18 cellular contexts compared by ENCODE assay signal in genomic region chr6:124999105-124999764, GRCh38. TPM values are rescaled to one million over a fixed set of nuclear protein-coding genes. Genes with fewer than 3 reads are reported as not detected.
DNase-seq lines count a peak whose midpoint lies in the region; ATAC-seq, FAIRE-seq and TF ChIP-seq lines count a peak whose summit lies in the region.
"Had no signal": no experiment of that assay in that cellular context is flagged by ENCODE, and none has a peak within 500 bp of the region (broad histone marks: within the 10 kb centered on the region; RNA-seq: fewer than 3 reads in every experiment).

No MANE protein-coding gene starts in this region.

- H3K27me3 ChIP-seq in body of pancreas, result no peaks in the 10 kb centered on the region
- H3K27me3 ChIP-seq: hepatocyte, suprapubic skin had no signal

- POLR2A ChIA-PET in activated CD4-positive, alpha-beta memory T cell treated with anti-CD3 and anti-CD28 coated beads for 36 hours (lab: Charles Lee), result no interaction called here

- TF ChIP-seq POLR2A in body of pancreas (IDR thresholded peaks at IDR 0.05), result no peak
- TF ChIP-seq POLR2A in GM12891 (IDR thresholded peaks at IDR 0.05; ENCODE audit: low read depth, low read length), result no peak

- 9 to 11% methylated on average over 2 of the region's 2 CpGs for WGBS in body of pancreas, 2 donors

- no peaks in the 10 kb centered on the region for H3K4me1 Mint-ChIP-seq in activated CD4-positive, alpha-beta memory T cell treated with anti-CD3 and anti-CD28 coated beads for 36 hours (ENCODE audit: low read depth)
- H3K4me1 Mint-ChIP-seq: T-cell had no signal

- DNase-seq in LNCaP clone FGC (ENCODE audit: low read depth), result peak; percentile 90
- DNase-seq in body of pancreas, result peak; percentile 29 to 71 (median 54)
- peak; percentile 86 for DNase-seq in myocyte (ENCODE audit: low read depth)
- DNase-seq in GM12891 (ENCODE audit: insufficient read length, low spot score), result no peak
- no peak for DNase-seq in SK-N-DZ (ENCODE audit: low spot score)
- DNase-seq in COLO668 (lab: John Stamatoyannopoulos, UW; ENCODE audit: unreplicated experiment), result no peak
- DNase-seq in activated CD4-positive, alpha-beta memory T cell treated with anti-CD3 and anti-CD28 coated beads for 36 hours, result no peak
- DNase-seq: activated T-cell treated with anti-CD3 and anti-CD28 coated beads, Interleukin-2, amount 50 U/mL, for 1 hour; central memory CD4-positive, alpha-beta T cell; NCI-H226; stimulated activated CD4-positive, alpha-beta T cell treated with anti-CD3 and anti-CD28 coated beads, Interleukin-15, amount 100 ng/mL, for 24 hours; T-cell had no signal

- TF ChIP-seq CTCF in 22Rv1 (IDR thresholded peaks at IDR 0.05) (no peak), LNCaP clone FGC (IDR thresholded peaks at IDR 0.05; ENCODE audit: control insufficient read depth, extremely low read depth, insufficient read depth) (no peak), body of pancreas (IDR thresholded peaks at IDR 0.05) (no peak)

- H3K4me3 Mint-ChIP-seq in activated CD4-positive, alpha-beta memory T cell treated with anti-CD3 and anti-CD28 coated beads for 36 hours, result no peak overlapping the region
- H3K4me3 Mint-ChIP-seq: activated naive CD8-positive, alpha-beta T cell; T-cell had no signal

- H3K4me3 ChIP-seq in LNCaP clone FGC (ENCODE audit: low read depth, low read length) (no peak overlapping the region; the same call in 1 of the 2 replicates), body of pancreas (no peak overlapping the region)
- H3K4me3 ChIP-seq: HAP-1, hepatocyte, suprapubic skin had no signal

- CTCF ChIA-PET in activated CD4-positive, alpha-beta memory T cell treated with anti-CD3 and anti-CD28 coated beads for 36 hours (lab: Charles Lee), result interaction anchor here (1.2 kb wide), 1 partner anchor 16 kb away, joined by 3 read pairs; no protein-coding TSS in a partner anchor

- ATAC-seq in body of pancreas, result peak; percentile 80
- ATAC-seq: T-cell had no signal

- H3K4me1 ChIP-seq in body of pancreas, result peaks cover 35% of the 10 kb centered on the region

- no peak for FAIRE-seq in GM12891 (lab: Jason Lieb, UNC)

- H3K9me3 ChIP-seq in body of pancreas, result no peaks in the 10 kb centered on the region
- H3K9me3 ChIP-seq: HAP-1, suprapubic skin had no signal

- no peak overlapping the region for H3K27ac Mint-ChIP-seq in activated CD4-positive, alpha-beta memory T cell treated with anti-CD3 and anti-CD28 coated beads for 36 hours
- H3K27ac Mint-ChIP-seq: activated naive CD8-positive, alpha-beta T cell; T-cell had no signal

- H3K27ac ChIP-seq in 22Rv1, result peak overlapping the region; percentile 40
- peak overlapping the region in 3 of 4 donors; percentile 51 to 67 (median 60) for H3K27ac ChIP-seq in body of pancreas
- H3K27ac ChIP-seq: hepatocyte, HL-60, suprapubic skin had no signal

- no peaks in the 10 kb centered on the region for H3K36me3 ChIP-seq in body of pancreas (replicated peaks in 1 of 2; ENCODE audit: insufficient read depth in 1 of 2, low read depth in 2 of 2)
- H3K36me3 ChIP-seq: HAP-1, suprapubic skin had no signal

- no peaks in the 10 kb centered on the region for H3K9me3 Mint-ChIP-seq in activated CD4-positive, alpha-beta memory T cell treated with anti-CD3 and anti-CD28 coated beads for 36 hours
- H3K9me3 Mint-ChIP-seq: T-cell had no signal

- H3K36me3 Mint-ChIP-seq in activated CD4-positive, alpha-beta memory T cell treated with anti-CD3 and anti-CD28 coated beads for 36 hours, result no peaks in the 10 kb centered on the region
- H3K36me3 Mint-ChIP-seq: activated naive CD8-positive, alpha-beta T cell; T-cell had no signal

- intact Hi-C loops in body of pancreas (cut with DNase I), result no loop called here
- intact Hi-C loops in activated CD4-positive, alpha-beta memory T cell treated with anti-CD3 and anti-CD28 coated beads for 36 hours (cut with micrococcal nuclease), result no loop called here

- H3K27me3 Mint-ChIP-seq in activated CD4-positive, alpha-beta memory T cell treated with anti-CD3 and anti-CD28 coated beads for 36 hours, result no peaks in the 10 kb centered on the region
- H3K27me3 Mint-ChIP-seq: activated naive CD8-positive, alpha-beta T cell; T-cell had no signal

TF ChIP-seq in GM12891, 5 proteins besides CTCF, POLR2A, EP300 and RAD21:
- TF ChIP-seq TAF1 (IDR thresholded peaks at IDR 0.05; ENCODE audit: low read depth, low read length), result no peak
- no peak for TF ChIP-seq PAX5 (IDR thresholded peaks at IDR 0.05; ENCODE audit: insufficient read depth, low read length, severe bottlenecking)
- TF ChIP-seq SPI1 (IDR thresholded peaks at IDR 0.05; ENCODE audit: low read depth, low read length), result no peak
- no peak for TF ChIP-seq POU2F2 (IDR thresholded peaks at IDR 0.05; ENCODE audit: low read depth, low read length)
- TF ChIP-seq POLR2AphosphoS5 (IDR thresholded peaks at IDR 0.05; ENCODE audit: low read depth, low read length), result no peak

RNA-seq across cellular contexts. Expression of gene RNF217, which starts 37.0 kb away (rescaled TPM):
- total RNA-seq in body of pancreas (10 to 100 TPM; 10.5 to 18.7 TPM), myocyte (31.3 and 34.2 TPM in 2 replicates)
- 15.6 TPM for polyA plus RNA-seq in myocyte (2012)
- not detected for polyA plus RNA-seq in GM12891 (2012; ENCODE audit: low read depth, missing spikeins)
- polyA plus RNA-seq in SK-N-DZ (2014; cell fraction: cytosol; rRNA removed), result 1.8 and 2.3 TPM in 2 replicates
- polyA plus RNA-seq in SK-N-DZ (2014; cell fraction: nucleus; rRNA removed), result 4.2 and 4.3 TPM in 2 replicates
- total RNA-seq in activated CD4-positive, alpha-beta memory T cell treated with anti-CD3 and anti-CD28 coated beads for 36 hours, result 1 to 10 TPM in 1 of 2 experiments, under 1 TPM in 1; 0.52 to 1.1 TPM

Comparison
In these comparisons a context has a peak if more than half of its experiments do, and no peak if none do; other contexts are left out.
1. DNase-seq: peak in LNCaP clone FGC (single experiment), body of pancreas (4 of 4) and myocyte (single experiment); none in GM12891 (single experiment), SK-N-DZ (single experiment), COLO668 (single experiment) and activated CD4-positive, alpha-beta memory T cell treated with anti-CD3 and anti-CD28 coated beads for 36 hours (single experiment).
2. RNA of gene RNF217, which starts 37.0 kb away (total RNA-seq): 31.3 to 34.2 TPM in myocyte and 10.5 to 18.7 TPM in body of pancreas; 0.52 to 1.1 TPM in activated CD4-positive, alpha-beta memory T cell treated with anti-CD3 and anti-CD28 coated beads for 36 hours; every median in the first group is over 4 times any median in the second.